ENCODE assay signal across 8 cellular contexts in the genomic region with DNA sequence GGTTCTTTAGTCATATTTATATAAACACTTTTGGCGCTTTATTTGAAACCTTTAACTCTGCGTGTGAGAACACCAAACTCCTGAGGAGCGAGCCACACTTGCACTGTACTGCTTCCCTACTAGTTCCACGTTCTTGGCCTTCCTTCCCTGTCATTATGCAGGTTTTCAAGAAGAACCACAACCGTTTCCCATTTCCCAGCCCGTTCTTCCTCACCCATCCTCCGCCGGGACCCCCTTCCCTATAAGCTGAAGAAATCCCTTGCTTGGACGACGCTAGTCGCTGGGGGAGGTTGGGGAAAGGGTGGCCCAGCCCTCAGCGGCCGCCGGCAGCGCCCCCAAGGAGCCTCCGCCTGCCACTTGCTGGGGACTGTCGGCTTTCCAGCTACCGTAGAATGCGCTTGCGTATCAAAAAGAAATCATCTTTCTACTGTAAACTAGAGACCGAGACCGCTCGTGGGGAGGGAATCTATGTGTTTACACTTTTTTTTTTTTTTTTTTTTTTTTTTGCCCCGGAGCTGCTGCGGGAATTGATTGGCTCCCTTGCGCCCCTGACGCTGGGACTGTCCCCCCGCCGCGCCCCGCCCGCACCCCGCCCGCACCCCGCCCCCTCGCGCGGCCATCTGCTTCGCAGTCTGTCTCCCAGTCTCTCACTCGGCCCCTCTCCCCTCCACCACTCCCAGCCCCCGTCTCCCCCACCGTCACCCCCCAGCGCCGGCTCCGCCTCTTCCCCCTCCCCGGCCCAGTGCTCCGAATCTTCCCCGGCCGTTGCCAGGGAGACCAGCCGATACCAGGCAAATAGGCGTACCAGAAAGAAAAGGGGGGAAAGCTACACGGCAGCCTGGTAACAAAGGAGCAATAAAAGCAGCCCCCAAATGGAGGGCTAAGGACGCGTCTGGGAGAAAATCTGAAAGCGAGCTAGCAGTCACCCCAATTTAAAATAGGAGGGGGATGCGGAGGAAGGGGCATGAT. TPM values are rescaled to one million over a fixed set of nuclear protein-coding genes. Genes with fewer than 3 reads are reported as not detected.
A peak's percentile ranks its signal among the peaks of the same experiment; 100 is the strongest.
DNase-seq lines count a peak whose midpoint lies in the region; ATAC-seq and TF ChIP-seq lines count a peak whose summit lies in the region.

No MANE protein-coding gene starts in this region.

- H3K4me3 ChIP-seq in HCT116 (replicated peaks in 1 of 2; ENCODE audit: low read depth in 1 of 2, low read length in 2 of 2) (peak overlapping the region; percentile 52 to 65), adrenal gland (peak overlapping the region in 2 of 4 donors; percentile 18 to 70)

- TF ChIP-seq RAD21 in HCT116 (IDR thresholded peaks at IDR 0.05; ENCODE audit: low read depth), result peak; percentile 33; the same call in 1 of the 2 replicates

- peak overlapping the region; percentile 95 for H3K4me2 ChIP-seq in HCT116 (ENCODE audit: low read length)

- TF ChIP-seq POLR2A in HCT116 (IDR thresholded peaks at IDR 0.05; ENCODE audit: borderline replicate concordance, extremely low read depth, insufficient read depth, insufficient read length) (no peak), adrenal gland (IDR thresholded peaks at IDR 0.05) (no peak)

- TF ChIP-seq CTCF in HCT116 (IDR thresholded peaks at IDR 0.05 in 2 of 3, conservative IDR thresholded peaks at IDR 0.05 in 1 of 3; ENCODE audit: borderline replicate concordance in 1 of 3, insufficient read depth in 1 of 3, low read depth in 2 of 3, low read length in 2 of 3), result peak; percentile 7 to 26 (median 20); a peak in 2 of 6 replicates
- no peak for TF ChIP-seq CTCF in adrenal gland (IDR thresholded peaks at IDR 0.05)

- peaks cover 5% of the 10 kb centered on the region for H3K36me3 Mint-ChIP-seq in stimulated activated effector memory CD8-positive, alpha-beta T cell treated with anti-CD3 and anti-CD28 coated beads, Interleukin-12 subunit alpha, Interleukin-12 subunit beta, amount 100 ng/mL, for 72 hours

- RAD21 ChIA-PET in HCT116 (lab: Charles Lee; ENCODE audit: low non-redundant PET in 1 of 2, low total read pairs in 2 of 2, uncharacterized antibody in 2 of 2, unreplicated experiment in 2 of 2), result interaction anchor here in 1 of 2 experiments (0.6 to 0.7 kb wide), 2 partner anchors 34 to 212 kb away, joined by 4 read pairs; no protein-coding TSS in a partner anchor

- H4K20me1 ChIP-seq in HCT116 (ENCODE audit: insufficient read depth), result no peaks in the 10 kb centered on the region

- peak; percentile 97 for DNase-seq in DMS53 (lab: John Stamatoyannopoulos, UW)
- DNase-seq in HCT116 (ENCODE audit: low read depth, low spot score), result no peak
- DNase-seq in NCI-H446 (lab: John Stamatoyannopoulos, UW), result peak; percentile 84 to 88
- DNase-seq in adrenal gland, result peak; percentile 37 to 78 (median 50)
- DNase-seq in cardiac septum (ENCODE audit: low spot score), result peak; percentile 83
- DNase-seq in nucleus accumbens (lab: John Stamatoyannopoulos, UW), result peak in 55 of 56 donors; percentile 8 to 92 (median 79)
- DNase-seq in stimulated activated effector memory CD8-positive, alpha-beta T cell treated with anti-CD3 and anti-CD28 coated beads, Interleukin-12 subunit alpha, Interleukin-12 subunit beta, amount 100 ng/mL, for 72 hours (ENCODE audit: low spot score in 2 of 2), result no peak

- peaks cover 11 to 28% of the 10 kb centered on the region in 2 experiments; a peak in 3 of 4 replicates for H3K4me1 ChIP-seq in HCT116 (ENCODE audit: control insufficient read depth in 1 of 2, insufficient read depth in 2 of 2, low read length in 2 of 2)
- H3K4me1 ChIP-seq in adrenal gland (replicated peaks in 1 of 2), result peaks cover 8 to 23% of the 10 kb centered on the region in 2 donors

- peak overlapping the region; percentile 99 for H2AFZ ChIP-seq in HCT116 (ENCODE audit: low read depth, low read length, poor library complexity, severe bottlenecking)

- H3K4me1 Mint-ChIP-seq in stimulated activated effector memory CD8-positive, alpha-beta T cell treated with anti-CD3 and anti-CD28 coated beads, Interleukin-12 subunit alpha, Interleukin-12 subunit beta, amount 100 ng/mL, for 72 hours, result peaks cover 17% of the 10 kb centered on the region

- POLR2A ChIA-PET in HCT116 (lab: Charles Lee), result interaction anchor here (0.7 kb wide), 1 partner anchor 505 kb away, joined by 3 read pairs; no protein-coding TSS in a partner anchor

- H3K9me2 ChIP-seq in HCT116 (ENCODE audit: insufficient read depth), result no peaks in the 10 kb centered on the region

- CTCF ChIA-PET in HCT116 (lab: Charles Lee), result interaction anchor here (0.6 kb wide), 1 partner anchor 1017 kb away, joined by 3 read pairs; no protein-coding TSS in a partner anchor

- H3K36me3 ChIP-seq in HCT116 (ENCODE audit: control insufficient read depth in 1 of 2, insufficient read depth in 2 of 2, low read length in 2 of 2) (no peaks in the 10 kb centered on the region), adrenal gland (replicated peaks in 1 of 2) (no peaks in the 10 kb centered on the region)

- peaks cover 4% of the 10 kb centered on the region for H3K9me3 Mint-ChIP-seq in stimulated activated effector memory CD8-positive, alpha-beta T cell treated with anti-CD3 and anti-CD28 coated beads, Interleukin-12 subunit alpha, Interleukin-12 subunit beta, amount 100 ng/mL, for 72 hours

- no peak overlapping the region for H3K4me3 Mint-ChIP-seq in stimulated activated effector memory CD8-positive, alpha-beta T cell treated with anti-CD3 and anti-CD28 coated beads, Interleukin-12 subunit alpha, Interleukin-12 subunit beta, amount 100 ng/mL, for 72 hours

- no peak overlapping the region for H3K27ac Mint-ChIP-seq in stimulated activated effector memory CD8-positive, alpha-beta T cell treated with anti-CD3 and anti-CD28 coated beads, Interleukin-12 subunit alpha, Interleukin-12 subunit beta, amount 100 ng/mL, for 72 hours

- no TSS peak for BruUV-seq in HCT116 (replicated peaks; lab: Mats Ljungman, UMichigan)

- H3K9me3 ChIP-seq in HCT116 (ENCODE audit: control insufficient read depth in 1 of 2, insufficient read depth in 1 of 2, low read depth in 1 of 2, low read length in 2 of 2) (no peaks in the 10 kb centered on the region), adrenal gland (replicated peaks in 1 of 3) (no peaks in the 10 kb centered on the region)

- intact Hi-C loops in HCT116 (cut with micrococcal nuclease), result loop anchor here (5.0 kb wide), 3 partner anchors 223 to 503 kb away; no protein-coding TSS in a partner anchor
- intact Hi-C loops in adrenal gland (cut with DNase I), result no loop called here
- intact Hi-C loops in cardiac septum (cut with DNase I), result loop anchor here (5.0 to 10.0 kb wide), 5 partner anchors 47 to 1073 kb away; no protein-coding TSS in a partner anchor

- H3K79me2 ChIP-seq in HCT116 (ENCODE audit: insufficient read depth, low read length), result peaks cover 21% of the 10 kb centered on the region

- H3K27me3 ChIP-seq in HCT116 (ENCODE audit: insufficient read depth, low read length) (no peaks in the 10 kb centered on the region), adrenal gland (peaks cover 6% of the 10 kb centered on the region)

- ATAC-seq in HCT116 (peak; percentile 31), HG02763 (IDR thresholded peaks at IDR 0.05; ENCODE audit: unreplicated experiment) (no peak)
- no peak for ATAC-seq in stimulated activated effector memory CD8-positive, alpha-beta T cell treated with anti-CD3 and anti-CD28 coated beads, Interleukin-12 subunit alpha, Interleukin-12 subunit beta, amount 100 ng/mL, for 72 hours

- H3K27ac ChIP-seq in HCT116 (ENCODE audit: low read depth, low read length) (no peak overlapping the region), adrenal gland (peak overlapping the region in 4 of 5 donors; percentile 2 to 91 (median 66))

- H3K9ac ChIP-seq in HCT116 (ENCODE audit: low read length), result peak overlapping the region; percentile 57

- 2 to 7% (median 3%) methylated on average over 31 to 56 of the region's 56 CpGs for WGBS in adrenal gland, 4 donors

TF ChIP-seq in HCT116, 20 proteins besides CTCF, POLR2A, EP300 and RAD21 (continues in another document):
- TF ChIP-seq, protein P1, sequence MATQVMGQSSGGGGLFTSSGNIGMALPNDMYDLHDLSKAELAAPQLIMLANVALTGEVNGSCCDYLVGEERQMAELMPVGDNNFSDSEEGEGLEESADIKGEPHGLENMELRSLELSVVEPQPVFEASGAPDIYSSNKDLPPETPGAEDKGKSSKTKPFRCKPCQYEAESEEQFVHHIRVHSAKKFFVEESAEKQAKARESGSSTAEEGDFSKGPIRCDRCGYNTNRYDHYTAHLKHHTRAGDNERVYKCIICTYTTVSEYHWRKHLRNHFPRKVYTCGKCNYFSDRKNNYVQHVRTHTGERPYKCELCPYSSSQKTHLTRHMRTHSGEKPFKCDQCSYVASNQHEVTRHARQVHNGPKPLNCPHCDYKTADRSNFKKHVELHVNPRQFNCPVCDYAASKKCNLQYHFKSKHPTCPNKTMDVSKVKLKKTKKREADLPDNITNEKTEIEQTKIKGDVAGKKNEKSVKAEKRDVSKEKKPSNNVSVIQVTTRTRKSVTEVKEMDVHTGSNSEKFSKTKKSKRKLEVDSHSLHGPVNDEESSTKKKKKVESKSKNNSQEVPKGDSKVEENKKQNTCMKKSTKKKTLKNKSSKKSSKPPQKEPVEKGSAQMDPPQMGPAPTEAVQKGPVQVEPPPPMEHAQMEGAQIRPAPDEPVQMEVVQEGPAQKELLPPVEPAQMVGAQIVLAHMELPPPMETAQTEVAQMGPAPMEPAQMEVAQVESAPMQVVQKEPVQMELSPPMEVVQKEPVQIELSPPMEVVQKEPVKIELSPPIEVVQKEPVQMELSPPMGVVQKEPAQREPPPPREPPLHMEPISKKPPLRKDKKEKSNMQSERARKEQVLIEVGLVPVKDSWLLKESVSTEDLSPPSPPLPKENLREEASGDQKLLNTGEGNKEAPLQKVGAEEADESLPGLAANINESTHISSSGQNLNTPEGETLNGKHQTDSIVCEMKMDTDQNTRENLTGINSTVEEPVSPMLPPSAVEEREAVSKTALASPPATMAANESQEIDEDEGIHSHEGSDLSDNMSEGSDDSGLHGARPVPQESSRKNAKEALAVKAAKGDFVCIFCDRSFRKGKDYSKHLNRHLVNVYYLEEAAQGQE (IDR thresholded peaks at IDR 0.05; ENCODE audit: low read depth), result no peak
- TF ChIP-seq JUND (IDR thresholded peaks at IDR 0.05) (no peak), SRF (IDR thresholded peaks at IDR 0.05; ENCODE audit: low read depth) (no peak), CBX3 (IDR thresholded peaks at IDR 0.05; ENCODE audit: low read depth) (no peak), ZNF274 (IDR thresholded peaks at IDR 0.05; ENCODE audit: low read depth, low read length) (no peak), EZH2 (IDR thresholded peaks at IDR 0.05) (no peak), SIN3A (IDR thresholded peaks at IDR 0.05; ENCODE audit: low read depth) (no peak), SP1 (IDR thresholded peaks at IDR 0.05; ENCODE audit: low read depth) (no peak), CEBPB (IDR thresholded peaks at IDR 0.05; ENCODE audit: low read depth) (no peak), POLR2AphosphoS5 (IDR thresholded peaks at IDR 0.05; ENCODE audit: low read depth, low read length) (0 out of 2 replicates have a peak, but pooled peaks have one; percentile 21), YY1 (IDR thresholded peaks at IDR 0.05; ENCODE audit: extremely low read depth, insufficient replicate concordance, low read depth, low read length) (no peak)

RNA-seq across cellular contexts. Expression of a gene that starts 2.3 kb away (rescaled TPM):
- total RNA-seq in HCT116 (2021; ENCODE audit: unreplicated experiment) (25.7 TPM), adrenal gland (10 to 100 TPM; 27.6 to 65.1 (median 42.5) TPM), cardiac septum (19.3 TPM)
- polyA plus RNA-seq in HCT116 (2012), result 3.5 and 5.7 TPM in 2 replicates
- 10 to 100 TPM in 2 of 3 donors, 1 to 10 TPM in 1; 8.7 to 12.8 (median 12.3) TPM for polyA plus RNA-seq in adrenal gland

Comparison
In these comparisons a context has a peak if more than half of its experiments do, and no peak if none do; other contexts are left out.
1. DNase-seq: peak in DMS53 (single experiment), NCI-H446 (2 of 2), adrenal gland (7 of 7), cardiac septum (single experiment) and nucleus accumbens (55 of 56); none in HCT116 (single experiment) and stimulated activated effector memory CD8-positive, alpha-beta T cell treated with anti-CD3 and anti-CD28 coated beads, Interleukin-12 subunit alpha, Interleukin-12 subunit beta, amount 100 ng/mL, for 72 hours (0 of 2).
2. CTCF ChIP-seq: peak in HCT116 (3 of 3); none in adrenal gland (0 of 6).
3. intact Hi-C loops: an anchor here in HCT116 (5.0 kb wide) and cardiac septum (5.0 to 10.0 kb wide); none called in adrenal gland.